2 cellular contexts compared by ENCODE assay signal in the genomic region with DNA sequence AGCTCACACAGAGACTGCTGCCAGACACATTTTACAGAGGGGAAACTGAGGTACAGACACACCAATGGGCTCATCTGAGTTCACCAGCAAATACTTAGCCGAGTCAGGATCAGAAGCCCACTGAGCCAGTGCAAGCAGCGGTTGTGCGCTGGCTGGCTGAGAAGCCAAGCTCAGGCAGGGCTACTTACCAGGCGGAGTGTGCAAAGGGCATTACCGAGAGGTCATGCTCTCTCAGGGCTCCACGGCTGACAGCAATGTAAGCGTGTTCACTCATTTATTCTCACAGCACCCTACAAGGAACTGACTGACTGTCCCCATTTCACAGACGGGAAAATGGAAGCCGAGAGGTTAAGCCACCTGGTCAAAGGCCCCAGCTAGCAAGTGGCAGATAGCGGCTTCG.
TF ChIP-seq lines count a peak whose summit lies in the region.

No MANE protein-coding gene starts in this region.

TF ChIP-seq in HepG2, 621 proteins besides CTCF, POLR2A, EP300 and RAD21:
- TF ChIP-seq ZNF629 (CRISPR knock-in tag; conservative IDR thresholded peaks at IDR 0.05): 0 out of 2 replicates have a peak, but pooled peaks have one; percentile 10
- TF ChIP-seq, protein P1, sequence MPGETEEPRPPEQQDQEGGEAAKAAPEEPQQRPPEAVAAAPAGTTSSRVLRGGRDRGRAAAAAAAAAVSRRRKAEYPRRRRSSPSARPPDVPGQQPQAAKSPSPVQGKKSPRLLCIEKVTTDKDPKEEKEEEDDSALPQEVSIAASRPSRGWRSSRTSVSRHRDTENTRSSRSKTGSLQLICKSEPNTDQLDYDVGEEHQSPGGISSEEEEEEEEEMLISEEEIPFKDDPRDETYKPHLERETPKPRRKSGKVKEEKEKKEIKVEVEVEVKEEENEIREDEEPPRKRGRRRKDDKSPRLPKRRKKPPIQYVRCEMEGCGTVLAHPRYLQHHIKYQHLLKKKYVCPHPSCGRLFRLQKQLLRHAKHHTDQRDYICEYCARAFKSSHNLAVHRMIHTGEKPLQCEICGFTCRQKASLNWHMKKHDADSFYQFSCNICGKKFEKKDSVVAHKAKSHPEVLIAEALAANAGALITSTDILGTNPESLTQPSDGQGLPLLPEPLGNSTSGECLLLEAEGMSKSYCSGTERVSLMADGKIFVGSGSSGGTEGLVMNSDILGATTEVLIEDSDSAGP (CRISPR knock-in tag; IDR thresholded peaks at IDR 0.05; ENCODE audit: borderline replicate concordance): no peak
- no peak for TF ChIP-seq SP4 (CRISPR knock-in tag; IDR thresholded peaks at IDR 0.05)
- no peak for TF ChIP-seq ZNF501 (CRISPR knock-in tag; IDR thresholded peaks at IDR 0.05)
- TF ChIP-seq ZNF703 (CRISPR knock-in tag; IDR thresholded peaks at IDR 0.05; ENCODE audit: borderline replicate concordance): no peak
- no peak for TF ChIP-seq SRSF1 (optimal IDR thresholded peaks at IDR 0.05; ENCODE audit: low read depth, low read length)
- TF ChIP-seq ZNF558 (CRISPR knock-in tag; IDR thresholded peaks at IDR 0.05; ENCODE audit: borderline replicate concordance): no peak
- TF ChIP-seq ZFY (CRISPR knock-in tag; IDR thresholded peaks at IDR 0.05): no peak
TF ChIP-seq in HepG2: peak in this region for 1.

TF ChIP-seq in endothelial cell of umbilical vein, 7 proteins besides CTCF, POLR2A, EP300 and RAD21:
- TF ChIP-seq POLR2AphosphoS5 (IDR thresholded peaks at IDR 0.05; ENCODE audit: insufficient read depth, low read depth, low read length) (peak; percentile 9), GATA2 (IDR thresholded peaks at IDR 0.05; ENCODE audit: insufficient read depth, insufficient read length, low read depth, low read length) (no peak)
